In the genomic region with DNA sequence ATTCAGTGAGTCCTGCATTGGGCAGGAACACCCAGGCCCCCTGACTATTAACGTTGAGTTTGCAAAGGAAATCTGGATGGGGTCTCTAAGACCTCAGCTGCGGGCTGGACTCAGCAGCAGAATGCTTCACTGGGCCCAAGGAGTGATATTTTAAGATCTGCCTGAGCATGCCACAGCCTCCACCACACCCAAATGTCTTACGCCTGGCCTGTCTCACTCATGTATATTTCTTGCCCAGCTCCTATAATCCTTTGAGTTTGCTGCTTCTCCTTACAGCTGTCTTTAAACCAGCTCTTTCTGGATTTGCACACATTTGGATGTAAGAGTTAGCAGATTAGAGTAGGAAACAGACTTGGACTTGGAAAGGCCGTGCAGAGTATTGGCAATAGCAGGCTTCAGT, we compare ENCODE assay signal across 19 cellular contexts. TPM values are rescaled to one million over a fixed set of nuclear protein-coding genes. Genes with fewer than 3 reads are reported as not detected.
A peak's percentile ranks its signal among the peaks of the same experiment; 100 is the strongest.
DNase-seq lines count a peak whose midpoint lies in the region; ATAC-seq, FAIRE-seq and TF ChIP-seq lines count a peak whose summit lies in the region.
"Had no signal": no experiment of that assay in that cellular context is flagged by ENCODE, and none has a peak within 500 bp of the region (broad histone marks: within the 10 kb centered on the region; RNA-seq: fewer than 3 reads in every experiment).

No MANE protein-coding gene starts in this region.

- peaks cover 65% of the 10 kb centered on the region for H3F3A ChIP-seq in GM23248 (ENCODE audit: insufficient read depth)

- in situ Hi-C loops in GM23248 (cut with MboI), result no loop called here

- no peak for ATAC-seq in naive thymus-derived CD4-positive, alpha-beta T cell
- ATAC-seq in GM18861 (IDR thresholded peaks at IDR 0.05; ENCODE audit: unreplicated experiment), result no peak

- no peaks in the 10 kb centered on the region for H4K20me1 ChIP-seq in GM23248 (ENCODE audit: insufficient read depth)
- H4K20me1 ChIP-seq in astrocyte (ENCODE audit: insufficient read depth, low read length), result no peaks in the 10 kb centered on the region

- H3K4me3 ChIP-seq in GM23248 (no peak overlapping the region), astrocyte (ENCODE audit: insufficient read depth, low read depth, low read length) (no peak overlapping the region)
- H3K4me3 ChIP-seq in naive thymus-derived CD4-positive, alpha-beta T cell (ENCODE audit: low read length), result no peak overlapping the region
- H3K4me3 ChIP-seq: cardiac muscle cell, neural progenitor cell had no signal

- CTCF ChIA-PET in naive thymus-derived CD4-positive, alpha-beta T cell (lab: Charles Lee), result interaction anchor here (1.0 to 1.6 kb wide), 4 partner anchors 10 to 16 kb away, joined by 3 to 10 read pairs (median 3); a partner anchor contains a TSS

- H3K9me3 Mint-ChIP-seq in CD14-positive monocyte (peaks cover 0 to 7% (median 2%) of the 10 kb centered on the region in 7 donors), astrocyte (ENCODE audit: unreplicated experiment) (peaks cover 2% of the 10 kb centered on the region)
- peaks cover 0 to 2% (median 0%) of the 10 kb centered on the region in 11 donors for H3K9me3 Mint-ChIP-seq in naive thymus-derived CD4-positive, alpha-beta T cell
- H3K9me3 Mint-ChIP-seq: H9, neural progenitor cell had no signal

- H3K27ac Mint-ChIP-seq in CD14-positive monocyte, result peak overlapping the region in 4 of 7 donors; percentile 42 to 83 (median 60)
- peak overlapping the region; percentile 13 for H3K27ac Mint-ChIP-seq in astrocyte (ENCODE audit: unreplicated experiment)
- peak overlapping the region in 8 of 9 donors; percentile 52 to 99 (median 94) for H3K27ac Mint-ChIP-seq in naive thymus-derived CD4-positive, alpha-beta T cell
- H3K27ac Mint-ChIP-seq: neural progenitor cell had no signal

- DNase-seq in CD14-positive monocyte (ENCODE audit: low spot score), result no peak
- DNase-seq in GM23248, result no peak
- no peak for DNase-seq in astrocyte (ENCODE audit: low read depth)
- DNase-seq in naive thymus-derived CD4-positive, alpha-beta T cell, result no peak
- DNase-seq in GM19238 (ENCODE audit: insufficient read length, low spot score), result no peak
- no peak for DNase-seq in NCI-H774 (lab: John Stamatoyannopoulos, UW)
- DNase-seq: effector CD4-positive, alpha-beta T cell; H9; Karpas-422; mesendoderm; NCI-H1105; NCI-H526; SHP77 treated with DMSO at 0.1 percent for 48 hours; stimulated activated CD4-positive, alpha-beta T cell treated with anti-CD3 and anti-CD28 coated beads, Interleukin-15, amount 100 ng/mL, for 24 hours; T-helper 2 cell had no signal

- peak overlapping the region; percentile 5 for H3K4me2 ChIP-seq in GM23248 (ENCODE audit: unreplicated experiment)
- H3K4me2 ChIP-seq in astrocyte (ENCODE audit: low read length), result no peak overlapping the region
- H3K4me2 ChIP-seq: neural progenitor cell had no signal

- no peaks in the 10 kb centered on the region for H3K36me3 ChIP-seq in GM23248 (ENCODE audit: low read depth)
- no peaks in the 10 kb centered on the region for H3K36me3 ChIP-seq in astrocyte (ENCODE audit: insufficient read depth, low read length)
- H3K36me3 ChIP-seq in naive thymus-derived CD4-positive, alpha-beta T cell (ENCODE audit: control insufficient read depth in 2 of 3, insufficient read depth in 3 of 3, low read length in 3 of 3), result no peaks in the 10 kb centered on the region
- H3K36me3 ChIP-seq: cardiac muscle cell, neural progenitor cell had no signal

- peaks cover 46 to 59% (median 53%) of the 10 kb centered on the region in 3 donors for H3K27me3 Mint-ChIP-seq in CD14-positive monocyte (ENCODE audit: low read depth in 3 of 3)
- H3K27me3 Mint-ChIP-seq in astrocyte (ENCODE audit: low read depth, unreplicated experiment), result no peaks in the 10 kb centered on the region
- no peaks in the 10 kb centered on the region for H3K27me3 Mint-ChIP-seq in naive thymus-derived CD4-positive, alpha-beta T cell

- H3K27me3 ChIP-seq in GM23248 (replicated peaks; ENCODE audit: insufficient read depth), result no peaks in the 10 kb centered on the region
- H3K27me3 ChIP-seq in astrocyte (ENCODE audit: insufficient read depth, low read length), result no peaks in the 10 kb centered on the region
- H3K27me3 ChIP-seq in naive thymus-derived CD4-positive, alpha-beta T cell (ENCODE audit: control insufficient read depth in 2 of 2, insufficient read depth in 2 of 2, low read length in 2 of 2), result no peaks in the 10 kb centered on the region

- H3K36me3 Mint-ChIP-seq in CD14-positive monocyte (peaks cover 38 to 44% of the 10 kb centered on the region in 2 donors), astrocyte (ENCODE audit: low read depth, unreplicated experiment) (no peaks in the 10 kb centered on the region)
- peaks cover 0 to 45% (median 19%) of the 10 kb centered on the region in 5 donors for H3K36me3 Mint-ChIP-seq in naive thymus-derived CD4-positive, alpha-beta T cell
- H3K36me3 Mint-ChIP-seq: neural progenitor cell had no signal

- H3K79me2 ChIP-seq in GM23248 (ENCODE audit: insufficient read depth) (peaks cover 63% of the 10 kb centered on the region), astrocyte (ENCODE audit: insufficient read depth, low read length) (peaks cover 3% of the 10 kb centered on the region)

- H2AFZ ChIP-seq in GM23248, result no peak overlapping the region
- H2AFZ ChIP-seq in astrocyte (ENCODE audit: low read depth, low read length), result no peak overlapping the region
- H2AFZ ChIP-seq: neural progenitor cell had no signal

- TF ChIP-seq CTCF in CD14-positive monocyte (IDR thresholded peaks at IDR 0.05), result no peak
- no peak for TF ChIP-seq CTCF in astrocyte (IDR thresholded peaks at IDR 0.05; ENCODE audit: insufficient read depth, low read depth, low read length)

- H3K9ac ChIP-seq in GM23248, result peak overlapping the region; percentile 60; the same call in 1 of the 2 replicates
- peak overlapping the region; percentile 17 for H3K9ac ChIP-seq in astrocyte (ENCODE audit: low read length)
- H3K9ac ChIP-seq: neural progenitor cell had no signal

- H3K4me1 Mint-ChIP-seq in CD14-positive monocyte (peaks cover 75% of the 10 kb centered on the region), astrocyte (ENCODE audit: low read depth, unreplicated experiment) (peaks cover 36% of the 10 kb centered on the region)
- H3K4me1 Mint-ChIP-seq in naive thymus-derived CD4-positive, alpha-beta T cell, result peaks cover 38 to 80% (median 70%) of the 10 kb centered on the region in 7 donors
- H3K4me1 Mint-ChIP-seq: H9 had no signal

- 77 to 92% methylated on average over 4 of the region's 4 CpGs for WGBS in GM23248 (ENCODE audit: low coverage in 1 of 2, low lambda C conversion rate in 2 of 2, missing lambda C conversion rate in 2 of 2), 2 experiments

- H3K9me3 ChIP-seq in GM23248 (ENCODE audit: low read depth) (no peaks in the 10 kb centered on the region), astrocyte (ENCODE audit: insufficient read depth, low read depth, low read length) (no peaks in the 10 kb centered on the region)
- no peaks in the 10 kb centered on the region for H3K9me3 ChIP-seq in naive thymus-derived CD4-positive, alpha-beta T cell (ENCODE audit: control insufficient read depth in 2 of 3, low read length in 3 of 3)

- H3K27ac ChIP-seq in GM23248 (peak overlapping the region; percentile 87), astrocyte (ENCODE audit: low read depth, low read length) (peak overlapping the region; percentile 78)
- peak overlapping the region; percentile 76 for H3K27ac ChIP-seq in naive thymus-derived CD4-positive, alpha-beta T cell (ENCODE audit: low read depth, low read length)
- H3K27ac ChIP-seq: cardiac muscle cell, neural progenitor cell had no signal

- intact Hi-C loops in CD14-positive monocyte (cut with micrococcal nuclease), result loop anchor here in 1 of 2 donors (5.0 kb wide), 1 partner anchor 36 kb away; a partner anchor contains a TSS
- intact Hi-C loops in naive thymus-derived CD4-positive, alpha-beta T cell (cut with micrococcal nuclease), result loop anchor here in 1 of 2 donors (2.0 kb wide), 1 partner anchor 16 kb away; a partner anchor contains a TSS

- H3K4me3 Mint-ChIP-seq in CD14-positive monocyte, result peak overlapping the region in 1 of 2 donors; percentile 75
- H3K4me3 Mint-ChIP-seq in astrocyte (ENCODE audit: unreplicated experiment), result no peak overlapping the region
- peak overlapping the region in 9 of 10 donors; percentile 65 to 96 (median 87) for H3K4me3 Mint-ChIP-seq in naive thymus-derived CD4-positive, alpha-beta T cell
- H3K4me3 Mint-ChIP-seq: H9, neural progenitor cell had no signal

- no peaks in the 10 kb centered on the region for H3K9me2 ChIP-seq in GM23248 (ENCODE audit: insufficient read depth)

- FAIRE-seq in astrocyte (lab: Jason Lieb, UNC), result no peak
- FAIRE-seq: keratinocyte had no signal

- POLR2A ChIA-PET in naive thymus-derived CD4-positive, alpha-beta T cell (lab: Charles Lee), result interaction anchor here (0.8 to 2.9 kb wide), 5 partner anchors 9 to 15 kb away, joined by 4 to 20 read pairs (median 6); a partner anchor contains a TSS

- H3K4me1 ChIP-seq in GM23248 (ENCODE audit: insufficient read depth) (peaks cover 57% of the 10 kb centered on the region), astrocyte (ENCODE audit: insufficient read depth, low read length) (peaks cover 39% of the 10 kb centered on the region)
- H3K4me1 ChIP-seq in naive thymus-derived CD4-positive, alpha-beta T cell (ENCODE audit: control insufficient read depth in 2 of 2, insufficient read depth in 2 of 2, low read length in 2 of 2), result peaks cover 19 to 22% of the 10 kb centered on the region in 2 donors
- H3K4me1 ChIP-seq: neural progenitor cell had no signal

RNA-seq across cellular contexts. Expression of a gene that starts 16.3 kb away (rescaled TPM):
- 1 to 10 TPM; 1.9 to 6.1 TPM for polyA plus RNA-seq in CD14-positive monocyte
- total RNA-seq in GM23248 (2014; rRNA removed; shearing (Covaris generic)), result 11.4 and 19.2 TPM in 2 replicates
- polyA plus RNA-seq in GM23248 (2016; fragmentation: Nextera tagmentation; extraction: Ambion mirVana), result 10.4 and 10.5 TPM in 2 replicates
- total RNA-seq in astrocyte, result 2.3 and 2.5 TPM in 2 replicates
- 10 to 100 TPM in 4 of 5 experiments, 1 to 10 TPM in 1; 8.0 to 16.9 (median 14.3) TPM for total RNA-seq in naive thymus-derived CD4-positive, alpha-beta T cell
- polyA plus RNA-seq in naive thymus-derived CD4-positive, alpha-beta T cell, result 10 to 100 TPM in 1 of 2 donors, 1 to 10 TPM in 1; 6.8 to 10.7 TPM
- total RNA-seq: H9 had no signal
- polyA plus RNA-seq: cardiac muscle cell had no signal

RNA-seq across cellular contexts. Expression of a gene that starts 35.9 kb away (rescaled TPM):
- polyA plus RNA-seq in CD14-positive monocyte (10 to 100 TPM; 10.7 to 15.7 TPM), GM23248 (2016; fragmentation: Nextera tagmentation; extraction: Ambion mirVana) (41.7 and 42.1 TPM in 2 replicates)
- 56.7 and 69.3 TPM in 2 replicates for total RNA-seq in GM23248 (2014; rRNA removed; shearing (Covaris generic))
- total RNA-seq in astrocyte, result 28.5 and 30.3 TPM in 2 replicates
- total RNA-seq in naive thymus-derived CD4-positive, alpha-beta T cell, result 10 to 100 TPM; 16.4 to 50.7 (median 46.7) TPM
- 10 to 100 TPM; 31.5 to 35.9 TPM for polyA plus RNA-seq in naive thymus-derived CD4-positive, alpha-beta T cell

RNA-seq across cellular contexts. Expression of a gene that starts 36.4 kb away (rescaled TPM):
- polyA plus RNA-seq in CD14-positive monocyte (1 to 10 TPM; 1.4 to 1.5 TPM), GM23248 (2016; fragmentation: Nextera tagmentation; extraction: Ambion mirVana) (78.9 and 88.5 TPM in 2 replicates)
- total RNA-seq in GM23248 (2014; rRNA removed; shearing (Covaris generic)), result 69.8 and 70.8 TPM in 2 replicates
- 10.4 and 14.8 TPM in 2 replicates for total RNA-seq in astrocyte
- 10 to 100 TPM in 1 of 5 experiments, 1 to 10 TPM in 3, under 1 TPM in 1; 0.95 to 44.1 (median 1.2) TPM for total RNA-seq in naive thymus-derived CD4-positive, alpha-beta T cell
- polyA plus RNA-seq in naive thymus-derived CD4-positive, alpha-beta T cell, result under 1 TPM; 0.43 to 0.64 TPM

RNA-seq across cellular contexts. Expression of a gene that starts 40.0 kb away (rescaled TPM):
- 100 to 1,000 TPM; 148 to 163 TPM for polyA plus RNA-seq in CD14-positive monocyte
- 128 and 141 TPM in 2 replicates for total RNA-seq in GM23248 (2014; rRNA removed; shearing (Covaris generic))
- 257 and 270 TPM in 2 replicates for polyA plus RNA-seq in GM23248 (2016; fragmentation: Nextera tagmentation; extraction: Ambion mirVana)
- 76.5 and 81.4 TPM in 2 replicates for total RNA-seq in astrocyte
- total RNA-seq in naive thymus-derived CD4-positive, alpha-beta T cell, result 100 to 1,000 TPM in 1 of 5 experiments, 10 to 100 TPM in 4; 62.5 to 118 (median 72.0) TPM
- polyA plus RNA-seq in naive thymus-derived CD4-positive, alpha-beta T cell, result 100 to 1,000 TPM; 156 to 157 TPM

Comparison
In these comparisons a context has a peak if more than half of its experiments do, and no peak if none do; other contexts are left out.
1. H3K27ac Mint-ChIP-seq: peak in every context shown above with its lines; median percentile 94 in naive thymus-derived CD4-positive, alpha-beta T cell; 60 in CD14-positive monocyte; 13 in astrocyte.